In genomic region chr17:6580628-6581027, GRCh38 we compare ENCODE assay signal across 10 cellular contexts. TPM values are rescaled to one million over a fixed set of nuclear protein-coding genes. Genes with fewer than 3 reads are reported as not detected.
"Had no signal": no experiment of that assay in that cellular context is flagged by ENCODE, and none has a peak within 500 bp of the region (broad histone marks: within the 10 kb centered on the region; RNA-seq: fewer than 3 reads in every experiment).

No MANE protein-coding gene starts in this region.

- H3K9me3 ChIP-seq: HAP-1 had no signal

- H3K4me3 ChIP-seq: GM23248, HAP-1 had no signal

- H3K27ac ChIP-seq: GM23248, HL-60 had no signal

- H3K27ac Mint-ChIP-seq: HFFc6, IgD-negative memory B cell had no signal

- ATAC-seq: HCT116, HepG2 had no signal

- H3K9ac ChIP-seq: GM23248 had no signal

- H2AFZ ChIP-seq: GM23248 had no signal

- H3K4me1 ChIP-seq: HAP-1 had no signal

- DNase-seq: GM23248, GOT3, H7, HFFc6, KG1 had no signal

- H3K27me3 Mint-ChIP-seq: IgD-negative memory B cell had no signal

- H3K4me3 Mint-ChIP-seq: HFFc6, IgD-negative memory B cell had no signal

RNA-seq across cellular contexts. Expression of gene PITPNM3, which starts 24.3 kb away (rescaled TPM):
- polyA plus RNA-seq: IgD-negative memory B cell had no signal
